ENCODE assay signal across 8 cellular contexts in the genomic region with DNA sequence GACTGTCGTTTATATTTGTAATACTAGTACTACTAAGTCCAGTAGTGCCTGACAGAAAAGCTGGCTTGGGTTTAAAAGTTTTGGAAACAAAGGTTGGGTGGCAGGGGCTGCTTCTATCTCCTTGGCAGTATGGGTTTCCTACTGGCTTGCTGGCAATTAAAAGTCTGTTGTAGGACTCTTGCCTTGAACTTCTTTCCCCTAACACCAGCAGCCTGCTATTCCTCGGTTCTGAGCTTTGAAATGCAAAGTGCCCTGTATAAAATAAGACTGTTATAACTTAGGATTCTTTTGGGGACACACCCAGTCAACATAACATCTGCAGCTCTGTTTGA. TPM values are rescaled to one million over a fixed set of nuclear protein-coding genes. Genes with fewer than 3 reads are reported as not detected.
DNase-seq lines count a peak whose midpoint lies in the region; ATAC-seq and TF ChIP-seq lines count a peak whose summit lies in the region.

No MANE protein-coding gene starts in this region.

- H3K4me1 ChIP-seq in ACC112 (ENCODE audit: control insufficient read depth, insufficient read depth, low read length, unreplicated experiment) = peaks cover 26% of the 10 kb centered on the region
- peaks cover 21% of the 10 kb centered on the region for H3K4me1 ChIP-seq in HUES6 (ENCODE audit: control insufficient read depth, insufficient read depth, low read length)
- peaks cover 24% of the 10 kb centered on the region for H3K4me1 ChIP-seq in mammary epithelial cell (ENCODE audit: insufficient read depth, low read length)
- peaks cover 11 to 16% of the 10 kb centered on the region in 2 donors for H3K4me1 ChIP-seq in mucosa of rectum (ENCODE audit: control insufficient read depth in 2 of 2, insufficient read depth in 2 of 2, low read length in 2 of 2)

- H3K27ac ChIP-seq in ACC112 (ENCODE audit: low read depth, low read length) = peak overlapping the region; percentile 58; the same call in 1 of the 2 replicates
- no peak overlapping the region for H3K27ac ChIP-seq in HUES6 (ENCODE audit: low read depth, low read length)
- peak overlapping the region; percentile 64 for H3K27ac ChIP-seq in mammary epithelial cell (ENCODE audit: insufficient read depth, low read depth, low read length)
- no peak overlapping the region for H3K27ac ChIP-seq in mucosa of rectum (ENCODE audit: low read depth in 2 of 2, low read length in 2 of 2)

- no peak for ATAC-seq in HG03520 (IDR thresholded peaks at IDR 0.05; ENCODE audit: unreplicated experiment)

- no TSS peak for BruUV-seq in mammary epithelial cell (replicated peaks; lab: Mats Ljungman, UMichigan)

- DNase-seq in mammary epithelial cell = no peak
- DNase-seq in activated CD4-positive, CD25-positive, alpha-beta regulatory T cell (lab: John Stamatoyannopoulos, UW) = no peak
- no peak for DNase-seq in OCI-M1 (lab: John Stamatoyannopoulos, UW)
- no peak for DNase-seq in cortex of kidney (lab: John Stamatoyannopoulos, UW)

- no peaks in the 10 kb centered on the region for H3K27me3 ChIP-seq in ACC112 (ENCODE audit: insufficient read depth, low read length)
- H3K27me3 ChIP-seq in HUES6 (ENCODE audit: control insufficient read depth, insufficient read depth, low read length) = no peaks in the 10 kb centered on the region
- no peaks in the 10 kb centered on the region for H3K27me3 ChIP-seq in mammary epithelial cell (ENCODE audit: insufficient read depth, low read length)
- H3K27me3 ChIP-seq in mucosa of rectum (ENCODE audit: control insufficient read depth in 2 of 2, insufficient read depth in 2 of 2, low read length in 2 of 2) = no peaks in the 10 kb centered on the region

- no peaks in the 10 kb centered on the region for H4K20me1 ChIP-seq in mammary epithelial cell (ENCODE audit: insufficient read depth, low read length)

- TF ChIP-seq CTCF in mammary epithelial cell (conservative IDR thresholded peaks at IDR 0.05 in 1 of 2, IDR thresholded peaks at IDR 0.05 in 1 of 2; ENCODE audit: extremely low read depth in 1 of 2, insufficient read depth in 1 of 2, low read depth in 1 of 2, low read length in 2 of 2) = no peak

- H2AFZ ChIP-seq in ACC112 (ENCODE audit: low read length, unreplicated experiment) (peak overlapping the region; percentile 54), mammary epithelial cell (ENCODE audit: low read depth, low read length) (peak overlapping the region; percentile 86)

- 3% methylated on average over 2 of the region's 2 CpGs for WGBS in mammary epithelial cell (ENCODE audit: low coverage, missing lambda C conversion rate)

- intact Hi-C loops in mammary epithelial cell (cut with micrococcal nuclease) = loop anchor here (5.0 kb wide), 1 partner anchor 1487 kb away; no protein-coding TSS in a partner anchor

- peak overlapping the region; percentile 82 for H3K4me2 ChIP-seq in mammary epithelial cell (ENCODE audit: insufficient read depth, low read depth, low read length)

- CTCF ChIA-PET in mammary epithelial cell (lab: Charles Lee; ENCODE audit: low non-redundant PET) = interaction anchor here (0.6 kb wide), 1 partner anchor 24 kb away, joined by 6 read pairs; no protein-coding TSS in a partner anchor

- no peaks in the 10 kb centered on the region for H3K36me3 ChIP-seq in ACC112 (ENCODE audit: insufficient read depth, low read length)
- no peaks in the 10 kb centered on the region for H3K36me3 ChIP-seq in HUES6 (ENCODE audit: control insufficient read depth, insufficient read depth, low read length)
- no peaks in the 10 kb centered on the region for H3K36me3 ChIP-seq in mammary epithelial cell (ENCODE audit: insufficient read depth, low read length)
- no peaks in the 10 kb centered on the region for H3K36me3 ChIP-seq in mucosa of rectum (ENCODE audit: control insufficient read depth in 2 of 2, insufficient read depth in 2 of 2, low read length in 2 of 2)

- H3K9me3 ChIP-seq in HUES6 (ENCODE audit: control insufficient read depth, insufficient read depth, low read depth, low read length) = no peaks in the 10 kb centered on the region
- no peaks in the 10 kb centered on the region for H3K9me3 ChIP-seq in mammary epithelial cell (replicated peaks; ENCODE audit: insufficient read depth, low read length)
- no peaks in the 10 kb centered on the region for H3K9me3 ChIP-seq in mucosa of rectum (ENCODE audit: control insufficient read depth in 2 of 2, low read length in 2 of 2)

- peak overlapping the region; percentile 81 for H3K4me3 ChIP-seq in ACC112 (ENCODE audit: low read depth, low read length)
- peak overlapping the region; percentile 89 for H3K4me3 ChIP-seq in HUES6 (ENCODE audit: low read depth, low read length)
- peak overlapping the region; percentile 65 to 78 (median 69) for H3K4me3 ChIP-seq in mammary epithelial cell (replicated peaks in 1 of 3; ENCODE audit: insufficient read depth in 1 of 3, low read depth in 2 of 3, low read length in 3 of 3)
- peak overlapping the region in 1 of 2 donors; percentile 89 for H3K4me3 ChIP-seq in mucosa of rectum (ENCODE audit: low read length in 2 of 2)

- dilution Hi-C loops in mammary epithelial cell (cut with HindIII; ENCODE audit: low sequenced_read_pairs) = no loop called here

- H3K79me2 ChIP-seq in ACC112 (ENCODE audit: control insufficient read depth, insufficient read depth, low read length, unreplicated experiment) (peaks cover 50% of the 10 kb centered on the region), mammary epithelial cell (ENCODE audit: insufficient read depth, low read length) (peaks cover 58% of the 10 kb centered on the region)

- in situ Hi-C loops in mammary epithelial cell (cut with MboI; ENCODE audit: low sequenced_read_pairs in 2 of 2) = no loop called here

- peak overlapping the region; percentile 91 for H3K9ac ChIP-seq in HUES6 (ENCODE audit: low read length)
- H3K9ac ChIP-seq in mammary epithelial cell (ENCODE audit: insufficient read depth, low read length) = peak overlapping the region; percentile 74
- peak overlapping the region; percentile 80 to 88 for H3K9ac ChIP-seq in mucosa of rectum (ENCODE audit: low read depth in 1 of 2, low read length in 2 of 2)

RNA-seq across cellular contexts. Expression of gene RNF169, which starts 1.3 kb away (rescaled TPM):
- total RNA-seq in mammary epithelial cell = 10 to 100 TPM; 17.2 to 18.7 TPM
- polyA plus RNA-seq in mammary epithelial cell = 5.3 TPM
- polyA minus RNA-seq in mammary epithelial cell = 17.7 TPM

RNA-seq across cellular contexts. Expression of gene CHRDL2, which starts 18.7 kb away (rescaled TPM):
- total RNA-seq in mammary epithelial cell = not detected
- not detected for polyA plus RNA-seq in mammary epithelial cell
- polyA minus RNA-seq in mammary epithelial cell = not detected

Comparison
In these comparisons a context has a peak if more than half of its experiments do, and no peak if none do; other contexts are left out.
1. H3K27ac ChIP-seq: peak in ACC112 (single experiment) and mammary epithelial cell (single experiment); none in HUES6 (single experiment) and mucosa of rectum (0 of 2).
2. Peak in every context shown above with its lines, with median percentiles within 50 percentile points of each other: H3K9ac ChIP-seq.